In genomic region chr15:84605225-84605882, GRCh38 we compare ENCODE assay signal across 12 cellular contexts. TPM values are rescaled to one million over a fixed set of nuclear protein-coding genes. Genes with fewer than 3 reads are reported as not detected.
DNase-seq lines count a peak whose midpoint lies in the region; ATAC-seq, FAIRE-seq and TF ChIP-seq lines count a peak whose summit lies in the region.
"Had no signal": no experiment of that assay in that cellular context is flagged by ENCODE, and none has a peak within 500 bp of the region (broad histone marks: within the 10 kb centered on the region; RNA-seq: fewer than 3 reads in every experiment).

No MANE protein-coding gene starts in this region.

- H3K79me2 ChIP-seq in DND-41 (ENCODE audit: insufficient read depth, low read length) (peaks cover 75% of the 10 kb centered on the region), GM12878 (ENCODE audit: control insufficient read depth, insufficient read depth, low read length) (peaks cover 4% of the 10 kb centered on the region), neural cell (replicated peaks; ENCODE audit: insufficient read depth, low read length) (peaks cover 70% of the 10 kb centered on the region)

- peak overlapping the region; percentile 44 for H3K4me2 ChIP-seq in DND-41 (ENCODE audit: insufficient read depth, low read length)
- peak overlapping the region; percentile 81 for H3K4me2 ChIP-seq in GM12878 (ENCODE audit: control insufficient read depth, insufficient read depth)
- peak overlapping the region; percentile 8 for H3K4me2 ChIP-seq in neural cell (ENCODE audit: low read length)

- TF ChIP-seq POLR2A in GM12878 (IDR thresholded peaks at IDR 0.05; ENCODE audit: low read depth, low read length) (no peak), H54 (IDR thresholded peaks at IDR 0.05; ENCODE audit: low read depth, low read length) (no peak), upper lobe of left lung (IDR thresholded peaks at IDR 0.05) (no peak)

- no peaks in the 10 kb centered on the region for H3K9me3 ChIP-seq in DND-41 (ENCODE audit: insufficient read depth, low read length, severe bottlenecking)
- no peaks in the 10 kb centered on the region for H3K9me3 ChIP-seq in HUES6 (ENCODE audit: control insufficient read depth, insufficient read depth, low read depth, low read length)
- no peaks in the 10 kb centered on the region for H3K9me3 ChIP-seq in GM12878 (replicated peaks; ENCODE audit: control insufficient read depth, insufficient read depth, low read length)
- H3K9me3 ChIP-seq in neural cell (ENCODE audit: low read length): no peaks in the 10 kb centered on the region
- no peaks in the 10 kb centered on the region for H3K9me3 ChIP-seq in upper lobe of left lung
- H3K9me3 ChIP-seq: SJCRH30 had no signal

- H3K27ac ChIP-seq in DND-41 (ENCODE audit: low read length): peak overlapping the region; percentile 50
- H3K27ac ChIP-seq in HUES6 (ENCODE audit: low read depth, low read length): no peak overlapping the region; the same call in 1 of the 2 replicates
- peak overlapping the region; percentile 45 for H3K27ac ChIP-seq in GM12878 (ENCODE audit: control insufficient read depth, insufficient read depth)
- no peak overlapping the region for H3K27ac ChIP-seq in neural cell (ENCODE audit: low read length)
- no peak overlapping the region for H3K27ac ChIP-seq in upper lobe of left lung
- H3K27ac ChIP-seq: epithelial cell of prostate, SJCRH30 had no signal

- RAD21 ChIA-PET in GM12878 (lab: Charles Lee; ENCODE audit: unreplicated experiment): interaction anchor here (0.8 to 2.2 kb wide), 3 partner anchors 26 to 145 kb away, joined by 4 to 18 read pairs (median 4); partner anchors contain the start of gene WDR73

- H3K9ac ChIP-seq in DND-41 (ENCODE audit: low read depth, low read length) (no peak overlapping the region), HUES6 (ENCODE audit: low read length) (peak overlapping the region; percentile 94), GM12878 (ENCODE audit: control insufficient read depth, insufficient read depth, low read length) (no peak overlapping the region), neural cell (ENCODE audit: low read length) (no peak overlapping the region)

- no peaks in the 10 kb centered on the region for H3K9me2 ChIP-seq in neural cell (ENCODE audit: insufficient read depth, low read length)

- CTCF ChIA-PET in GM12878 (lab: Yijun Ruan, JAX): interaction anchor here (0.6 to 1.5 kb wide), 4 partner anchors 24 to 249 kb away, joined by 3 to 10 read pairs (median 4); no protein-coding TSS in a partner anchor

- TF ChIP-seq RAD21 in GM12878 (IDR thresholded peaks at IDR 0.05; ENCODE audit: insufficient read depth, low read depth, low read length): no peak
- no peak for TF ChIP-seq RAD21 in neural cell (conservative IDR thresholded peaks at IDR 0.05)

- FAIRE-seq in GM12878 (lab: Jason Lieb, UNC): peak; percentile 56
- no peak for FAIRE-seq in H54 (lab: Jason Lieb, UNC)

- intact Hi-C loops in GM12878 (cut with micrococcal nuclease; ENCODE audit: unreplicated experiment): no loop called here

- BruUV-seq in GM12878 (replicated peaks; lab: Mats Ljungman, UMichigan): no TSS peak

- no peaks in the 10 kb centered on the region for H3K27me3 ChIP-seq in DND-41 (ENCODE audit: insufficient read depth, low read length, poor library complexity)
- H3K27me3 ChIP-seq in HUES6 (ENCODE audit: control insufficient read depth, insufficient read depth, low read length): no peaks in the 10 kb centered on the region
- no peaks in the 10 kb centered on the region for H3K27me3 ChIP-seq in GM12878 (replicated peaks in 1 of 2; ENCODE audit: control insufficient read depth in 2 of 2, insufficient read depth in 2 of 2, low read length in 1 of 2)
- H3K27me3 ChIP-seq in neural cell (ENCODE audit: insufficient read depth, low read depth, low read length): no peaks in the 10 kb centered on the region
- H3K27me3 ChIP-seq in upper lobe of left lung: no peaks in the 10 kb centered on the region
- H3K27me3 ChIP-seq: SJCRH30 had no signal

- H2AFZ ChIP-seq in DND-41 (ENCODE audit: low read depth, low read length) (no peak overlapping the region), GM12878 (ENCODE audit: control insufficient read depth, low read depth, low read length) (no peak overlapping the region), neural cell (ENCODE audit: low read depth, low read length) (no peak overlapping the region)

- 12% methylated on average over 7 of the region's 7 CpGs for WGBS in GM12878 (ENCODE audit: insufficient coverage, insufficient replicate concordance, low lambda C conversion rate, missing lambda C conversion rate)
- WGBS in upper lobe of left lung, 2 donors: 66 to 71% methylated on average over 7 of the region's 7 CpGs

- H3K4me1 ChIP-seq in DND-41 (ENCODE audit: insufficient read depth, low read length) (peaks cover 48% of the 10 kb centered on the region), HUES6 (ENCODE audit: control insufficient read depth, insufficient read depth, low read length) (peaks cover 45% of the 10 kb centered on the region), GM12878 (ENCODE audit: control insufficient read depth, insufficient read depth, low read length) (peaks cover 25% of the 10 kb centered on the region), upper lobe of left lung (peaks cover 5 to 16% (median 7%) of the 10 kb centered on the region in 4 donors)
- H3K4me1 ChIP-seq: SJCRH30 had no signal

- H3F3A ChIP-seq in neural cell (ENCODE audit: insufficient read depth, low read length, poor library complexity, severe bottlenecking): no peaks in the 10 kb centered on the region

- ATAC-seq in DND-41 (ENCODE audit: insufficient read depth, low read depth) (no peak), GM12878 (peak; percentile 3), upper lobe of left lung (ENCODE audit: low FRiP score in 2 of 2) (no peak), GM18520 (IDR thresholded peaks at IDR 0.05; ENCODE audit: unreplicated experiment) (no peak)

- SMC1A ChIA-PET in GM12878 (lab: Charles Lee; ENCODE audit: uncharacterized antibody, unreplicated experiment): interaction anchor here (0.6 to 3.7 kb wide), 4 partner anchors 25 to 372 kb away, joined by 3 to 22 read pairs (median 5); partner anchors contain the start of gene WDR73

- no peak for DNase-seq in DND-41
- no peak for DNase-seq in GM12878 (ENCODE audit: low read depth, low spot score)
- DNase-seq in H54 (ENCODE audit: insufficient read length, low spot score): no peak
- DNase-seq in DMS79 (lab: John Stamatoyannopoulos, UW): no peak
- no peak for DNase-seq in upper lobe of left lung
- DNase-seq: NCI-H446 treated with DMSO at 0.1 percent for 48 hours, SJCRH30 had no signal

- H3K36me3 ChIP-seq in DND-41 (ENCODE audit: insufficient read depth, low read length) (peaks cover 58% of the 10 kb centered on the region), HUES6 (ENCODE audit: control insufficient read depth, insufficient read depth, low read length) (peaks cover 58% of the 10 kb centered on the region), GM12878 (ENCODE audit: control insufficient read depth in 2 of 2, insufficient read depth in 2 of 2, low read length in 1 of 2) (peaks cover 0 to 9% of the 10 kb centered on the region in 2 experiments; a peak in 1 of 4 replicates), neural cell (ENCODE audit: insufficient read depth, low read length) (peaks cover 7% of the 10 kb centered on the region), upper lobe of left lung (peaks cover 0 to 19% (median 6%) of the 10 kb centered on the region in 4 donors)

- H3K4me3 ChIP-seq in DND-41 (ENCODE audit: low read depth in 1 of 2, low read length in 2 of 2) (no peak overlapping the region), HUES6 (ENCODE audit: low read depth, low read length) (peak overlapping the region; percentile 67), GM12878 (peak overlapping the region; percentile 19; the same call in 1 of the 2 replicates), neural cell (ENCODE audit: low read length) (peak overlapping the region; percentile 71), upper lobe of left lung (no peak overlapping the region)
- H3K4me3 ChIP-seq: SJCRH30, skin epidermis had no signal

- in situ Hi-C loops in GM12878 (cut with MboI): no loop called here

- H4K20me1 ChIP-seq in DND-41 (ENCODE audit: insufficient read depth, low read length) (peaks cover 31% of the 10 kb centered on the region), GM12878 (ENCODE audit: control insufficient read depth, insufficient read depth) (no peaks in the 10 kb centered on the region), neural cell (ENCODE audit: insufficient read depth) (peaks cover 18% of the 10 kb centered on the region)

- no peak for TF ChIP-seq EP300 in GM12878 (IDR thresholded peaks at IDR 0.05; ENCODE audit: borderline replicate concordance in 1 of 2, control insufficient read depth in 1 of 2, low read depth in 2 of 2, low read length in 2 of 2)
- no peak for TF ChIP-seq EP300 in neural cell (conservative IDR thresholded peaks at IDR 0.05; ENCODE audit: poor library complexity, severe bottlenecking)
- no peak for TF ChIP-seq EP300 in upper lobe of left lung (IDR thresholded peaks at IDR 0.05)

- TF ChIP-seq CTCF in DND-41 (IDR thresholded peaks at IDR 0.05; ENCODE audit: borderline replicate concordance, extremely low read depth, low read length, poor library complexity, severe bottlenecking) (no peak), GM12878 (IDR thresholded peaks at IDR 0.05 in 2 of 3, conservative IDR thresholded peaks at IDR 0.05 in 1 of 3; ENCODE audit: control insufficient read depth in 2 of 3, extremely low read depth in 1 of 3, insufficient read depth in 1 of 3, low read depth in 3 of 3, low read length in 3 of 3) (no peak), neural cell (IDR thresholded peaks at IDR 0.05; ENCODE audit: poor library complexity, severe bottlenecking) (no peak), upper lobe of left lung (IDR thresholded peaks at IDR 0.05) (no peak)

- POLR2A ChIA-PET in GM12878 (lab: Charles Lee): interaction anchor here (0.7 to 2.8 kb wide), 9 partner anchors 26 to 806 kb away, joined by 3 to 6 read pairs (median 5); partner anchors contain the start of gene WDR73

RNA-seq across cellular contexts. Expression of gene ZSCAN2, which starts 4.5 kb away (rescaled TPM):
- total RNA-seq in GM12878 (2013; cell fraction: nucleolus; rRNA removed): 19.5 and 20.1 TPM in 2 replicates
- total RNA-seq in GM12878 (2014; rRNA removed) (10.6 and 13.2 TPM in 2 replicates), GM12878 (2014; rRNA removed; fragmentation: Illumina TruSeq; extraction: Trizol) (8.0 and 9.5 TPM in 2 replicates), GM12878 (2021) (9.1 and 11.3 TPM in 2 replicates), upper lobe of left lung (10 to 100 TPM in 1 of 6 donors, 1 to 10 TPM in 5; 4.1 to 11.0 (median 5.9) TPM)
- polyA plus RNA-seq in GM12878 (2011; ENCODE audit: low read depth): 4.4 TPM
- polyA plus RNA-seq in GM12878 (2011; rRNA removed) (8.5 and 11.5 TPM in 2 replicates), GM12878 (2014; fragmentation: Illumina TruSeq; extraction: Trizol) (5.5 and 7.6 TPM in 2 replicates), GM12878 (2014; fragmentation: Nextera tagmentation; extraction: Ambion mirVana) (1 to 10 TPM; 2.7 to 3.0 TPM), GM12878 (2014; rRNA removed) (12.2 and 13.4 TPM in 2 replicates), GM12878 (2016; fragmentation: Nextera tagmentation; extraction: Ambion mirVana) (1 to 10 TPM; 7.0 to 7.6 TPM), neural cell (29.9 and 55.6 TPM in 2 replicates)
- 9.3 and 12.2 TPM in 2 replicates for polyA plus RNA-seq in GM12878 (2011; cell fraction: cytosol; rRNA removed)
- 8.5 and 11.6 TPM in 2 replicates for polyA plus RNA-seq in GM12878 (2011; cell fraction: nucleus; rRNA removed)
- 6.6 and 9.2 TPM in 2 replicates for polyA plus RNA-seq in GM12878 (2012)
- 10.1 and 12.7 TPM in 2 replicates for polyA minus RNA-seq in GM12878 (2011; rRNA and poly(A)+ RNA removed)
- polyA minus RNA-seq in GM12878 (2011; cell fraction: cytosol; rRNA and poly(A)+ RNA removed): 2.3 and 6.1 TPM in 2 replicates
- 5.3 and 10.5 TPM in 2 replicates for polyA minus RNA-seq in GM12878 (2011; cell fraction: nucleus; rRNA and poly(A)+ RNA removed)
- 77.4 and 83.8 TPM in 2 replicates for polyA minus RNA-seq in neural cell

RNA-seq across cellular contexts. Expression of gene WDR73, which starts 48.7 kb away (rescaled TPM):
- 44.1 and 50.6 TPM in 2 replicates for total RNA-seq in GM12878 (2013; cell fraction: nucleolus; rRNA removed)
- total RNA-seq in GM12878 (2014; rRNA removed) (15.4 and 16.4 TPM in 2 replicates), GM12878 (2014; rRNA removed; fragmentation: Illumina TruSeq; extraction: Trizol) (11.5 and 14.9 TPM in 2 replicates), GM12878 (2021) (13.6 and 21.6 TPM in 2 replicates), upper lobe of left lung (100 to 1,000 TPM in 1 of 6 donors, 10 to 100 TPM in 5; 21.5 to 138 (median 35.8) TPM)
- polyA plus RNA-seq in GM12878 (2011; ENCODE audit: low read depth): 9.2 TPM
- polyA plus RNA-seq in GM12878 (2011; rRNA removed) (9.6 and 12.0 TPM in 2 replicates), GM12878 (2014; fragmentation: Illumina TruSeq; extraction: Trizol) (17.3 and 17.5 TPM in 2 replicates), GM12878 (2014; fragmentation: Nextera tagmentation; extraction: Ambion mirVana) (1 to 10 TPM; 4.4 to 7.0 TPM), GM12878 (2014; rRNA removed) (19.9 and 20.3 TPM in 2 replicates), GM12878 (2016; fragmentation: Nextera tagmentation; extraction: Ambion mirVana) (10 to 100 TPM; 25.4 to 25.6 TPM), neural cell (75.4 and 103 TPM in 2 replicates)
- polyA plus RNA-seq in GM12878 (2011; cell fraction: cytosol; rRNA removed): 13.3 and 16.0 TPM in 2 replicates
- polyA plus RNA-seq in GM12878 (2011; cell fraction: nucleus; rRNA removed): 32.3 and 32.5 TPM in 2 replicates
- 12.0 and 12.3 TPM in 2 replicates for polyA plus RNA-seq in GM12878 (2012)
- polyA minus RNA-seq in GM12878 (2011; rRNA and poly(A)+ RNA removed): 14.2 and 14.5 TPM in 2 replicates
- 4.0 and 5.3 TPM in 2 replicates for polyA minus RNA-seq in GM12878 (2011; cell fraction: cytosol; rRNA and poly(A)+ RNA removed)
- 8.2 and 9.9 TPM in 2 replicates for polyA minus RNA-seq in GM12878 (2011; cell fraction: nucleus; rRNA and poly(A)+ RNA removed)
- polyA minus RNA-seq in neural cell: 54.5 and 59.0 TPM in 2 replicates

RNA-seq across cellular contexts. Expression of gene NMB, which starts 52.6 kb away (rescaled TPM):
- 0.73 TPM in 1 of 2 replicates, not detected in the other for total RNA-seq in GM12878 (2013; cell fraction: nucleolus; rRNA removed)
- total RNA-seq in GM12878 (2014; rRNA removed) (2.5 and 4.1 TPM in 2 replicates), GM12878 (2014; rRNA removed; fragmentation: Illumina TruSeq; extraction: Trizol) (0.67 and 1.8 TPM in 2 replicates), GM12878 (2021) (1.3 and 2.8 TPM in 2 replicates), upper lobe of left lung (10 to 100 TPM in 1 of 6 donors, 1 to 10 TPM in 4, not detected in 1; 4.7 to 13.1 (median 5.7) TPM)
- polyA plus RNA-seq in GM12878 (2011; ENCODE audit: low read depth): not detected
- polyA plus RNA-seq in GM12878 (2011; rRNA removed) (0.62 and 0.76 TPM in 2 replicates), GM12878 (2014; fragmentation: Illumina TruSeq; extraction: Trizol) (0.76 and 0.81 TPM in 2 replicates), GM12878 (2014; fragmentation: Nextera tagmentation; extraction: Ambion mirVana) (under 1 TPM; 0.32 to 0.91 TPM), GM12878 (2014; rRNA removed) (2.9 and 3.6 TPM in 2 replicates), GM12878 (2016; fragmentation: Nextera tagmentation; extraction: Ambion mirVana) (1 to 10 TPM; 2.2 to 2.7 TPM), neural cell (3.0 and 4.7 TPM in 2 replicates)
- polyA plus RNA-seq in GM12878 (2011; cell fraction: cytosol; rRNA removed): 0.79 and 1.3 TPM in 2 replicates
- polyA plus RNA-seq in GM12878 (2011; cell fraction: nucleus; rRNA removed): 0.85 and 0.97 TPM in 2 replicates
- polyA plus RNA-seq in GM12878 (2012): 1.0 and 1.7 TPM in 2 replicates
- 0.26 TPM in 1 of 2 replicates, not detected in the other for polyA minus RNA-seq in GM12878 (2011; rRNA and poly(A)+ RNA removed)
- not detected in 2 replicates for polyA minus RNA-seq in GM12878 (2011; cell fraction: cytosol; rRNA and poly(A)+ RNA removed)
- 0.24 TPM in 1 of 2 replicates, not detected in the other for polyA minus RNA-seq in GM12878 (2011; cell fraction: nucleus; rRNA and poly(A)+ RNA removed)
- not detected in 2 replicates for polyA minus RNA-seq in neural cell

Comparison
In these comparisons a context has a peak if more than half of its experiments do, and no peak if none do; other contexts are left out.
1. H3K27ac ChIP-seq: peak in DND-41 (single experiment) and GM12878 (single experiment); none in HUES6 (single experiment), neural cell (single experiment) and upper lobe of left lung (0 of 4).
2. H3K4me2 ChIP-seq: peak in every context shown above with its lines; median percentile 81 in GM12878; 44 in DND-41; 8 in neural cell.
3. H3K4me3 ChIP-seq: peak in HUES6 (single experiment), GM12878 (single experiment) and neural cell (single experiment); none in DND-41 (0 of 2) and upper lobe of left lung (0 of 4).